Comparison of ENCODE assay signal across 10 cellular contexts in the genomic region with DNA sequence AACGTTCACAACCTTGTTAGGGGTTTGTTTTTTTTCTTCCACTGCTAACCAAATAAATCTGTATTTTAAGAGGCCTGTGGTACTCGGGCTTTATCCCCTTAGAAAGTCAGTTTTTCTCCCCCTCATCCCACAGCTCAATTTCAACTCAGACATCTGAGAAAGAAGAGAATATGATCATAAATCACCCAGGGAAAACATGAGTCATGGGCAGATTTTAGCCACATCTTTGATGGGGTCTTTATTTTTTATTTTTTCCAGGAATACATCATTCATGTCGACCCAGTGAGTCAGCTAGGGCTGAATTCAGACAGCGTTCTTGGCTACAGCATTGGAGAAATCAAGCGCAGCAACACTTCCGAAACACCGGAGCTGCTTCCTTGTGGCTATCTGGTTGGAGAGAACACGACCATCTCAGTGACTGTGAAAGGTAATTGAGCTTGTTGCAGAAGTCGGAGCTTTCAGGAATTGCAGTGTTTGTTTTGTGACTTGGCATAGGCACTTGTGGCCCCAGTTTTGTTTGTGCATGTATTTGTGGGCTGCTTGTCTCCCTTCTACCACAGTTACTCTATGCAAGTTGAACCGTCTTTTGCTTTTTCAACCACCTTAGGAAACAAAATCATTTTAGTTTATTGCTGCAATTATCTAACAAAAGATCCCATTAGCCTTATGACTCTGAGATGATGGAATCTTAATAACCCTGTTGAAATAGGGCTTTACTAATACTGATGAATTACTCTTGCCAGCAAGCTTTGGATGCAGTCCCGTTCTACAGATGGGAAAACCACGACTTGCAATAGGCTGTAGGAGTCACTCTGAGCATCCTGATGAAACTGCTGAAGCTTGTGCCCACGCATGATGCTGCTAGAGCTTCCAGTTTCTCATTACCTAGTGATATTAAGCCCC.
DNase-seq lines count a peak whose midpoint lies in the region; ATAC-seq and TF ChIP-seq lines count a peak whose summit lies in the region.
"Had no signal": no experiment of that assay in that cellular context is flagged by ENCODE, and none has a peak within 500 bp of the region (broad histone marks: within the 10 kb centered on the region; RNA-seq: fewer than 3 reads in every experiment).

No MANE protein-coding gene starts in this region.

- no peak for TF ChIP-seq CTCF in dorsolateral prefrontal cortex (IDR thresholded peaks at IDR 0.05 in 54 of 56, conservative IDR thresholded peaks at IDR 0.05 in 2 of 56; ENCODE audit: low read depth in 1 of 56, partially characterized antibody in 56 of 56)

- ATAC-seq in HG03097 (IDR thresholded peaks at IDR 0.05; ENCODE audit: low FRiP score, unreplicated experiment) (no peak), HG02884 (IDR thresholded peaks at IDR 0.05; ENCODE audit: unreplicated experiment) (no peak)

- H3K27me3 ChIP-seq in dorsolateral prefrontal cortex, result no peaks in the 10 kb centered on the region
- H3K27me3 ChIP-seq: upper lobe of left lung had no signal

- peak overlapping the region in 50 of 59 donors; percentile 4 to 86 (median 49) for H3K27ac ChIP-seq in dorsolateral prefrontal cortex

- no peak overlapping the region for H3K4me3 ChIP-seq in dorsolateral prefrontal cortex
- H3K4me3 ChIP-seq: upper lobe of left lung had no signal

- intact Hi-C loops in dorsolateral prefrontal cortex (cut with DNase I), result no loop called here

- DNase-seq in DMS153 (lab: John Stamatoyannopoulos, UW) (peak; percentile 70), NCI-H226 (peak; percentile 63), dorsolateral prefrontal cortex (peak in 4 of 10 donors; percentile 39 to 67 (median 57)), pulmonary artery endothelial cell (ENCODE audit: low read depth, low spot score) (peak; percentile 76), GOT3 (lab: John Stamatoyannopoulos, UW) (no peak), NCI-H1694 (lab: John Stamatoyannopoulos, UW) (no peak)
- DNase-seq: NCI-H526, upper lobe of left lung had no signal

Comparison
In these comparisons a context has a peak if more than half of its experiments do, and no peak if none do; other contexts are left out.
1. DNase-seq: peak in DMS153 (single experiment), NCI-H226 (single experiment) and pulmonary artery endothelial cell (single experiment); none in GOT3 (single experiment) and NCI-H1694 (single experiment).